In the genomic region with DNA sequence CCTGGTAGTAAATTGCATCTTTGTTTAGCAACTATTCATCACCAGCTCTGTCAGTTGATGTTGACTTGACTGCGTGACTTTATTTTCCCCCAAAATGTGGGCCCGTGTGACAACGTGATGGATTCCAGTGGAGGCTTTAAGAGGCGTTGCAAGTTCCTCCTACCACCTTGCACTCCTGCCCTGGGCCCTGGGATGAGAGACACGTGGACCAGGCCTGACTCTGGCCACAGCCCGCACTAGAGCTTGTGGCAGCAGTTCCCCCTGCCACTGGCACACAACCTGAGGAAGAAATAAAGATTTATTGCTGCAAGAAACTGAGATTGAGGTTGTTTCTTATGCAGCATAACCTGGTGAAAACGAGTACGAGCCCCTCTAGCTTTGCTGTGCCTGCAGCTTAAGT, we compare ENCODE assay signal across 20 cellular contexts. TPM values are rescaled to one million over a fixed set of nuclear protein-coding genes. Genes with fewer than 3 reads are reported as not detected.
DNase-seq lines count a peak whose midpoint lies in the region; ATAC-seq and TF ChIP-seq lines count a peak whose summit lies in the region.
"Had no signal": no experiment of that assay in that cellular context is flagged by ENCODE, and none has a peak within 500 bp of the region (broad histone marks: within the 10 kb centered on the region; RNA-seq: fewer than 3 reads in every experiment).

No MANE protein-coding gene starts in this region.

- no peaks in the 10 kb centered on the region for H4K20me1 ChIP-seq in neural progenitor cell (ENCODE audit: low read depth)
- H4K20me1 ChIP-seq: BLaER1 had no signal

- H3K9me3 Mint-ChIP-seq in neural progenitor cell (no peaks in the 10 kb centered on the region), glutamatergic neuron (ENCODE audit: unreplicated experiment) (peaks cover 5% of the 10 kb centered on the region)
- H3K9me3 Mint-ChIP-seq: CD14-positive monocyte; CD4-positive, alpha-beta memory T cell; CD8-positive, alpha-beta memory T cell had no signal

- no peak for TF ChIP-seq CTCF in neural progenitor cell (IDR thresholded peaks at IDR 0.05)
- TF ChIP-seq CTCF in glutamatergic neuron (IDR thresholded peaks at IDR 0.05; ENCODE audit: partially characterized antibody, unreplicated experiment) = no peak

- H3K27me3 ChIP-seq in neural progenitor cell = no peaks in the 10 kb centered on the region
- H3K27me3 ChIP-seq: BE2C, BLaER1 had no signal

- H3K4me2 ChIP-seq in neural progenitor cell = no peak overlapping the region
- H3K4me2 ChIP-seq: A549, BLaER1 had no signal

- DNase-seq in Ammon's horn (ENCODE audit: low spot score) (peak; percentile 51), globus pallidus (ENCODE audit: low spot score) (peak; percentile 15), neural progenitor cell (ENCODE audit: low spot score) (no peak), pons (ENCODE audit: low spot score) (peak; percentile 38), DMS153 (lab: John Stamatoyannopoulos, UW) (no peak), glutamatergic neuron (no peak)
- DNase-seq: AML-193; BE2C; CD4-positive, alpha-beta memory T cell; CD4-positive, CD25-positive, alpha-beta regulatory T cell; CD8-positive, alpha-beta memory T cell; COR-L47; DMS 273 treated with DMSO at 0.1 percent for 48 hours; DMS79 treated with DMSO at 0.1 percent for 48 hours; GF-D8 had no signal

- no peaks in the 10 kb centered on the region for H3K36me3 ChIP-seq in neural progenitor cell
- H3K36me3 ChIP-seq: BE2C, BLaER1 had no signal

- H3K36me3 Mint-ChIP-seq in neural progenitor cell (no peaks in the 10 kb centered on the region), glutamatergic neuron (ENCODE audit: unreplicated experiment) (no peaks in the 10 kb centered on the region)
- H3K36me3 Mint-ChIP-seq: CD14-positive monocyte; CD4-positive, alpha-beta memory T cell; CD4-positive, CD25-positive, alpha-beta regulatory T cell; CD8-positive, alpha-beta memory T cell had no signal

- H3K9me3 ChIP-seq in neural progenitor cell (ENCODE audit: low read depth) = no peaks in the 10 kb centered on the region
- H3K9me3 ChIP-seq: A549, BE2C, BLaER1 had no signal

- H3K4me3 ChIP-seq in neural progenitor cell = no peak overlapping the region
- H3K4me3 ChIP-seq: A549, BLaER1 had no signal

- H3K27me3 Mint-ChIP-seq in neural progenitor cell (ENCODE audit: insufficient read depth, low read depth) (peaks cover 18% of the 10 kb centered on the region), glutamatergic neuron (ENCODE audit: unreplicated experiment) (peaks cover 2% of the 10 kb centered on the region)

- peak overlapping the region; percentile 17 for H2AFZ ChIP-seq in neural progenitor cell (replicated peaks)

- no peaks in the 10 kb centered on the region for H3K79me2 ChIP-seq in neural progenitor cell (ENCODE audit: low read depth)

- peaks cover 18% of the 10 kb centered on the region for H3K4me1 ChIP-seq in neural progenitor cell
- H3K4me1 ChIP-seq: BE2C had no signal

- H3F3A ChIP-seq in neural progenitor cell (ENCODE audit: low read depth) = no peaks in the 10 kb centered on the region

- H3K27ac ChIP-seq in neural progenitor cell = no peak overlapping the region
- H3K27ac ChIP-seq: 22Rv1, A549, BLaER1 had no signal

- ATAC-seq in GM18520 (IDR thresholded peaks at IDR 0.05; ENCODE audit: unreplicated experiment) = no peak
- ATAC-seq: A549 had no signal

- no peak overlapping the region for H3K4me3 Mint-ChIP-seq in neural progenitor cell
- no peak overlapping the region for H3K4me3 Mint-ChIP-seq in glutamatergic neuron (ENCODE audit: unreplicated experiment)
- H3K4me3 Mint-ChIP-seq: CD14-positive monocyte; CD4-positive, alpha-beta memory T cell; CD4-positive, CD25-positive, alpha-beta regulatory T cell; CD8-positive, alpha-beta memory T cell had no signal

- H3K27ac Mint-ChIP-seq in neural progenitor cell (no peak overlapping the region), glutamatergic neuron (ENCODE audit: unreplicated experiment) (no peak overlapping the region)
- H3K27ac Mint-ChIP-seq: CD14-positive monocyte; CD4-positive, alpha-beta memory T cell; CD4-positive, CD25-positive, alpha-beta regulatory T cell; CD8-positive, alpha-beta memory T cell had no signal

- H3K4me1 Mint-ChIP-seq in neural progenitor cell (peaks cover 28% of the 10 kb centered on the region), glutamatergic neuron (ENCODE audit: low read depth, unreplicated experiment) (peaks cover 21% of the 10 kb centered on the region)
- H3K4me1 Mint-ChIP-seq: CD14-positive monocyte; CD4-positive, alpha-beta memory T cell; CD4-positive, CD25-positive, alpha-beta regulatory T cell; CD8-positive, alpha-beta memory T cell had no signal

- H3K9ac ChIP-seq in neural progenitor cell = no peak overlapping the region
- H3K9ac ChIP-seq: BLaER1 had no signal

RNA-seq across cellular contexts. Expression of gene RASD2, which starts 31.9 kb away (rescaled TPM):
- total RNA-seq in neural progenitor cell (ENCODE audit: low replicate concordance) (0.04 and 0.19 TPM in 2 replicates), glutamatergic neuron (ENCODE audit: unreplicated experiment) (0.20 TPM)
- total RNA-seq: CD4-positive, alpha-beta memory T cell had no signal

RNA-seq across cellular contexts. Expression of gene MB, which starts 44.6 kb away (rescaled TPM):
- 0.53 TPM in 1 of 2 replicates, not detected in the other for total RNA-seq in neural progenitor cell (ENCODE audit: low replicate concordance)
- not detected for total RNA-seq in glutamatergic neuron (ENCODE audit: unreplicated experiment)
- total RNA-seq: CD4-positive, alpha-beta memory T cell; CD4-positive, CD25-positive, alpha-beta regulatory T cell had no signal

Comparison
In these comparisons a context has a peak if more than half of its experiments do, and no peak if none do; other contexts are left out.
1. DNase-seq: peak in Ammon's horn (single experiment), globus pallidus (single experiment) and pons (single experiment); none in neural progenitor cell (single experiment), DMS153 (single experiment) and glutamatergic neuron (single experiment).